ENCODE assay signal across 10 cellular contexts in the genomic region with DNA sequence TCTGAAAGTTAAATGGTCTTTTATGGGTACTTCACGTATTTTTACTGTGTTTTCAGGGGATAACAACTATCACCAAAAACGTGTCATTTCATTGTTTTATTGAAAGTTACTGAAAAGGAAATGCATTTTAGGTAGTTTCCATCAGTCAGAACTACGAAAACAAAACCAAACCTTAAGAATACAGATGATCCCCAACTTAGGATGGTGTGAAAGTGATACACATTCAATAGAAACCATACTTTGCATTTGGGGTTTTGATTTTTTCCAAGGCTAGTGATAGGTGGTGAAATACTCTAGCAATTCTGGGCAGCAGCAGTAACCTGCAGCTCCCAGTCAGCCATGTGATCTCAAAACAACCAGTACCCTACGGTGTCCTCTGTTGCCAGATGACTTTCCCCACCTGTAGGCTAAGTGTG. TPM values are rescaled to one million over a fixed set of nuclear protein-coding genes. Genes with fewer than 3 reads are reported as not detected.
DNase-seq lines count a peak whose midpoint lies in the region; ATAC-seq and TF ChIP-seq lines count a peak whose summit lies in the region.
"Had no signal": no experiment of that assay in that cellular context is flagged by ENCODE, and none has a peak within 500 bp of the region (broad histone marks: within the 10 kb centered on the region; RNA-seq: fewer than 3 reads in every experiment).

No MANE protein-coding gene starts in this region.

- H3K36me3 ChIP-seq in left ventricle myocardium inferior: no peaks in the 10 kb centered on the region

- no peak overlapping the region for H3K4me3 ChIP-seq in left ventricle myocardium inferior
- H3K4me3 ChIP-seq: A549 had no signal

- intact Hi-C loops in cardiac septum (cut with DNase I): no loop called here
- intact Hi-C loops in left ventricle myocardium inferior (cut with micrococcal nuclease): no loop called here

- peaks cover 78% of the 10 kb centered on the region for H3K4me1 Mint-ChIP-seq in stimulated activated effector memory CD8-positive, alpha-beta T cell treated with anti-CD3 and anti-CD28 coated beads, Interleukin-12 subunit alpha, Interleukin-12 subunit beta, amount 100 ng/mL, for 72 hours

- no peaks in the 10 kb centered on the region for H3K27me3 ChIP-seq in left ventricle myocardium inferior (ENCODE audit: low read depth)

- TF ChIP-seq CTCF in left ventricle myocardium inferior (IDR thresholded peaks at IDR 0.05; ENCODE audit: borderline replicate concordance): no peak

- H3K27ac Mint-ChIP-seq in stimulated activated effector memory CD8-positive, alpha-beta T cell treated with anti-CD3 and anti-CD28 coated beads, Interleukin-12 subunit alpha, Interleukin-12 subunit beta, amount 100 ng/mL, for 72 hours: no peak overlapping the region

- DNase-seq in activated CD4-positive, alpha-beta T cell treated with anti-CD3 and anti-CD28 coated beads for 48 hours: peak; percentile 36
- DNase-seq in activated CD4-positive, alpha-beta T cell treated with anti-CD3 and anti-CD28 coated beads for 1 hour: no peak
- DNase-seq in stimulated activated effector memory CD8-positive, alpha-beta T cell treated with anti-CD3 and anti-CD28 coated beads, Interleukin-12 subunit alpha, Interleukin-12 subunit beta, amount 100 ng/mL, for 72 hours (ENCODE audit: low spot score in 2 of 2): no peak
- DNase-seq in epidermal melanocyte (ENCODE audit: insufficient read length, low spot score): no peak
- DNase-seq in cardiac septum (ENCODE audit: low spot score): no peak
- no peak for DNase-seq in left ventricle myocardium inferior
- DNase-seq: NCI-H1092 treated with DMSO at 0.1 percent for 48 hours had no signal

- ATAC-seq in HG02623 (IDR thresholded peaks at IDR 0.05; ENCODE audit: unreplicated experiment) (peak; percentile 44), HG03571 (IDR thresholded peaks at IDR 0.05; ENCODE audit: unreplicated experiment) (peak; percentile 46)
- peak; percentile 55 for ATAC-seq in stimulated activated effector memory CD8-positive, alpha-beta T cell treated with anti-CD3 and anti-CD28 coated beads, Interleukin-12 subunit alpha, Interleukin-12 subunit beta, amount 100 ng/mL, for 72 hours
- ATAC-seq: A549 had no signal

- peaks cover 15% of the 10 kb centered on the region for H3K4me1 ChIP-seq in left ventricle myocardium inferior

- H3K36me3 Mint-ChIP-seq in stimulated activated effector memory CD8-positive, alpha-beta T cell treated with anti-CD3 and anti-CD28 coated beads, Interleukin-12 subunit alpha, Interleukin-12 subunit beta, amount 100 ng/mL, for 72 hours: no peaks in the 10 kb centered on the region

- no peak overlapping the region for H3K27ac ChIP-seq in left ventricle myocardium inferior (replicated peaks)
- H3K27ac ChIP-seq: A549 had no signal

- no peaks in the 10 kb centered on the region for H3K9me3 ChIP-seq in left ventricle myocardium inferior (replicated peaks)
- H3K9me3 ChIP-seq: A549 had no signal

- peaks cover 6% of the 10 kb centered on the region for H3K9me3 Mint-ChIP-seq in stimulated activated effector memory CD8-positive, alpha-beta T cell treated with anti-CD3 and anti-CD28 coated beads, Interleukin-12 subunit alpha, Interleukin-12 subunit beta, amount 100 ng/mL, for 72 hours

- peak overlapping the region; percentile 29 for H3K4me3 Mint-ChIP-seq in stimulated activated effector memory CD8-positive, alpha-beta T cell treated with anti-CD3 and anti-CD28 coated beads, Interleukin-12 subunit alpha, Interleukin-12 subunit beta, amount 100 ng/mL, for 72 hours

RNA-seq across cellular contexts. Expression of a gene that starts 25.9 kb away (rescaled TPM):
- 6.2 TPM for total RNA-seq in cardiac septum
- 5.7 TPM for total RNA-seq in left ventricle myocardium inferior

RNA-seq across cellular contexts. Expression of a gene that starts 32.3 kb away (rescaled TPM):
- 2.0 TPM for total RNA-seq in cardiac septum
- 2.0 TPM for total RNA-seq in left ventricle myocardium inferior
